8 cellular contexts compared by ENCODE assay signal in genomic region chr1:28642056-28642846, GRCh38. TPM values are rescaled to one million over a fixed set of nuclear protein-coding genes. Genes with fewer than 3 reads are reported as not detected.
DNase-seq lines count a peak whose midpoint lies in the region; ATAC-seq and TF ChIP-seq lines count a peak whose summit lies in the region.

No MANE protein-coding gene starts in this region.

- intact Hi-C loops in Calu3 (cut with micrococcal nuclease; ENCODE audit: unreplicated experiment) = loop anchor here (2.0 kb wide), 1 partner anchor 235 kb away; no protein-coding TSS in a partner anchor

- H3K27me3 ChIP-seq in mesenchymal stem cell (ENCODE audit: control insufficient read depth in 1 of 2, insufficient read depth in 1 of 2, low read length in 2 of 2) (no peaks in the 10 kb centered on the region), upper lobe of left lung (no peaks in the 10 kb centered on the region)

- WGBS in mesenchymal stem cell = 3% methylated on average over 26 of the region's 26 CpGs
- WGBS in upper lobe of left lung, 2 donors = 0 to 1% methylated on average over 26 of the region's 26 CpGs

- H4K8ac ChIP-seq in mesenchymal stem cell (ENCODE audit: low read length) = peak overlapping the region; percentile 79

- no peak overlapping the region for H2AK5ac ChIP-seq in mesenchymal stem cell (ENCODE audit: low read length, severe bottlenecking)

- peak overlapping the region; percentile 94 for H3K9ac ChIP-seq in mesenchymal stem cell (ENCODE audit: low read length)

- H3K23ac ChIP-seq in mesenchymal stem cell (ENCODE audit: low read length in 2 of 2) = peak overlapping the region in 1 of 2 experiments; percentile 95

- H4K91ac ChIP-seq in mesenchymal stem cell (ENCODE audit: low read length) = no peak overlapping the region

- H3K14ac ChIP-seq in mesenchymal stem cell (ENCODE audit: low read length in 2 of 2) = peak overlapping the region in 1 of 2 experiments; percentile 97

- H3K27ac ChIP-seq in cingulate gyrus (ENCODE audit: low read depth, low read length) = peak overlapping the region; percentile 86
- H3K27ac ChIP-seq in mesenchymal stem cell (ENCODE audit: low read length, poor library complexity, severe bottlenecking) = peak overlapping the region; percentile 95
- peak overlapping the region; percentile 88 to 97 (median 94) for H3K27ac ChIP-seq in upper lobe of left lung

- no peak for TF ChIP-seq CTCF in Calu3 (IDR thresholded peaks at IDR 0.05; ENCODE audit: unreplicated experiment)
- TF ChIP-seq CTCF in upper lobe of left lung (IDR thresholded peaks at IDR 0.05) = no peak

- peak overlapping the region; percentile 87 for H3K27ac Mint-ChIP-seq in Calu3 (ENCODE audit: unreplicated experiment)

- H3K4ac ChIP-seq in mesenchymal stem cell (ENCODE audit: low read depth in 1 of 2, low read length in 2 of 2) = peak overlapping the region in 1 of 2 experiments; percentile 86

- peak overlapping the region; percentile 65 to 97 for H3K18ac ChIP-seq in mesenchymal stem cell (ENCODE audit: low read depth in 1 of 2, low read length in 2 of 2)

- H3K36me3 Mint-ChIP-seq in Calu3 (ENCODE audit: insufficient read depth, unreplicated experiment) = peaks cover 28% of the 10 kb centered on the region

- H3K4me3 ChIP-seq in mesenchymal stem cell (ENCODE audit: insufficient read depth in 1 of 2, low read depth in 1 of 2, low read length in 2 of 2) = peak overlapping the region; percentile 86 to 89
- peak overlapping the region; percentile 70 to 86 (median 81) for H3K4me3 ChIP-seq in upper lobe of left lung

- H2AFZ ChIP-seq in mesenchymal stem cell (ENCODE audit: low read depth, low read length) = peak overlapping the region; percentile 93

- TF ChIP-seq EP300 in upper lobe of left lung (IDR thresholded peaks at IDR 0.05) = no peak

- H2BK5ac ChIP-seq in mesenchymal stem cell (ENCODE audit: low read depth, low read length, poor library complexity, severe bottlenecking) = peak overlapping the region; percentile 22

- no peak overlapping the region for H2BK15ac ChIP-seq in mesenchymal stem cell (ENCODE audit: low read depth, poor library complexity, severe bottlenecking)

- no peaks in the 10 kb centered on the region for H3K9me3 ChIP-seq in mesenchymal stem cell (ENCODE audit: control insufficient read depth, low read length)
- no peaks in the 10 kb centered on the region for H3K9me3 ChIP-seq in upper lobe of left lung

- peak overlapping the region; percentile 96 for H3K4me3 Mint-ChIP-seq in Calu3 (ENCODE audit: low read depth, unreplicated experiment)

- DNase-seq in Calu3 = peak; percentile 18
- DNase-seq in NCI-H69 (lab: John Stamatoyannopoulos, UW) = peak; percentile 44
- no peak for DNase-seq in mesenchymal stem cell
- DNase-seq in upper lobe of left lung = no peak
- DNase-seq in stimulated activated naive CD4-positive, alpha-beta T cell treated with Interleukin-2 at 50 U/mL for 16 hours (lab: John Stamatoyannopoulos, UW) = no peak
- DNase-seq in NCI-H187 treated with DMSO at 0.1 percent for 48 hours (lab: John Stamatoyannopoulos, UW) = no peak

- H2BK120ac ChIP-seq in mesenchymal stem cell (ENCODE audit: low read depth, low read length) = no peak overlapping the region

- CTCF ChIA-PET in Calu3 (lab: Charles Lee) = interaction anchor here (0.5 to 1.3 kb wide), 11 partner anchors 8 to 272 kb away, joined by 3 to 9 read pairs (median 3); partner anchors contain the start of genes GMEB1 and YTHDF2

- ATAC-seq in GM21786 (IDR thresholded peaks at IDR 0.05; ENCODE audit: unreplicated experiment) (peak; percentile 5), upper lobe of left lung (ENCODE audit: low FRiP score in 2 of 2) (peak; percentile 7 to 34)

- H3K36me3 ChIP-seq in mesenchymal stem cell (ENCODE audit: control insufficient read depth in 1 of 2, insufficient read depth in 2 of 2, low read depth in 1 of 2, low read length in 2 of 2) = peaks cover 0 to 7% of the 10 kb centered on the region in 2 experiments
- no peaks in the 10 kb centered on the region for H3K36me3 ChIP-seq in upper lobe of left lung

- peak overlapping the region; percentile 77 for H3K4me2 ChIP-seq in mesenchymal stem cell (ENCODE audit: low read length, poor library complexity, severe bottlenecking)

- peak overlapping the region in 1 of 2 experiments; percentile 65 for H2BK12ac ChIP-seq in mesenchymal stem cell (ENCODE audit: low read length in 2 of 2)

- H3K27me3 Mint-ChIP-seq in Calu3 (ENCODE audit: unreplicated experiment) = no peaks in the 10 kb centered on the region

- peaks cover 3% of the 10 kb centered on the region for H3K79me1 ChIP-seq in mesenchymal stem cell (replicated peaks; ENCODE audit: low read length, poor library complexity, severe bottlenecking)

- peaks cover 26% of the 10 kb centered on the region for H3K4me1 Mint-ChIP-seq in Calu3 (ENCODE audit: low read depth, unreplicated experiment)

- BruUV-seq in Calu3 (replicated peaks; lab: Mats Ljungman, UMichigan) = TSS peak; percentile 40

- no peak for TF ChIP-seq POLR2A in upper lobe of left lung (IDR thresholded peaks at IDR 0.05)

- H3K9me3 Mint-ChIP-seq in Calu3 (ENCODE audit: low read depth, unreplicated experiment) = no peaks in the 10 kb centered on the region

- H3K4me1 ChIP-seq in mesenchymal stem cell (ENCODE audit: control insufficient read depth, insufficient read depth, low read depth, low read length) = peaks cover 9% of the 10 kb centered on the region
- peaks cover 20 to 36% (median 28%) of the 10 kb centered on the region in 4 donors for H3K4me1 ChIP-seq in upper lobe of left lung

RNA-seq across cellular contexts. Expression of gene TAF12, which starts 0.6 kb away (rescaled TPM):
- total RNA-seq in Calu3 (2022) (21.6 and 22.4 TPM in 2 replicates), upper lobe of left lung (10 to 100 TPM; 10.9 to 24.1 (median 19.6) TPM)
- 41.7 TPM for polyA plus RNA-seq in mesenchymal stem cell (2013, experiment 1 of 2)
- 41.4 TPM for polyA plus RNA-seq in mesenchymal stem cell (2013, experiment 2 of 2)

RNA-seq across cellular contexts. Expression of gene RNU11, which starts 6.1 kb away (rescaled TPM):
- total RNA-seq in Calu3 (2022) (not detected in 2 replicates), upper lobe of left lung (not detected)
- not detected for polyA plus RNA-seq in mesenchymal stem cell (2013, experiment 1 of 2)
- polyA plus RNA-seq in mesenchymal stem cell (2013, experiment 2 of 2) = not detected

RNA-seq across cellular contexts. Expression of gene GMEB1, which starts 26.3 kb away (rescaled TPM):
- total RNA-seq in Calu3 (2022) (10.3 and 12.7 TPM in 2 replicates), upper lobe of left lung (10 to 100 TPM in 4 of 6 donors, 1 to 10 TPM in 2; 7.3 to 14.3 (median 10.5) TPM)
- 7.2 TPM for polyA plus RNA-seq in mesenchymal stem cell (2013, experiment 1 of 2)
- 7.4 TPM for polyA plus RNA-seq in mesenchymal stem cell (2013, experiment 2 of 2)

RNA-seq across cellular contexts. Expression of gene RAB42, which starts 50.2 kb away (rescaled TPM):
- total RNA-seq in Calu3 (2022) = 1.1 and 1.3 TPM in 2 replicates
- 4.8 TPM for polyA plus RNA-seq in mesenchymal stem cell (2013, experiment 1 of 2)
- polyA plus RNA-seq in mesenchymal stem cell (2013, experiment 2 of 2) = 4.9 TPM
- total RNA-seq in upper lobe of left lung = 10 to 100 TPM in 3 of 6 donors, 1 to 10 TPM in 3; 3.9 to 13.7 (median 9.8) TPM

Comparison
In these comparisons a context has a peak if more than half of its experiments do, and no peak if none do; other contexts are left out.
1. DNase-seq: peak in Calu3 (single experiment) and NCI-H69 (single experiment); none in mesenchymal stem cell (single experiment), upper lobe of left lung (0 of 2), stimulated activated naive CD4-positive, alpha-beta T cell treated with Interleukin-2 at 50 U/mL for 16 hours (single experiment) and NCI-H187 treated with DMSO at 0.1 percent for 48 hours (single experiment).
2. Peak in every context shown above with its lines, with median percentiles within 50 percentile points of each other: H3K27ac ChIP-seq.